ENCODE assay signal across 1 cellular context in genomic region chr20:47174844-47175243, GRCh38.
TF ChIP-seq lines count a peak whose summit lies in the region.

No MANE protein-coding gene starts in this region.

TF ChIP-seq in HepG2, 621 proteins besides CTCF, POLR2A, EP300 and RAD21 (continued from another document and continues in another):
- TF ChIP-seq ZNF687 (CRISPR knock-in tag; IDR thresholded peaks at IDR 0.05) (peak; percentile 34), ZBTB44 (CRISPR knock-in tag; IDR thresholded peaks at IDR 0.05) (no peak), DNMT1 (CRISPR knock-in tag; IDR thresholded peaks at IDR 0.05) (0 out of 2 replicates have a peak, but pooled peaks have one; percentile 26), ONECUT2 (CRISPR knock-in tag; IDR thresholded peaks at IDR 0.05) (no peak), ATRX (CRISPR knock-in tag; IDR thresholded peaks at IDR 0.05; ENCODE audit: borderline replicate concordance) (no peak), GZF1 (CRISPR knock-in tag; IDR thresholded peaks at IDR 0.05) (no peak), ZNF576 (CRISPR knock-in tag; IDR thresholded peaks at IDR 0.05) (0 out of 2 replicates have a peak, but pooled peaks have one; percentile 16), ZFP82 (CRISPR knock-in tag; IDR thresholded peaks at IDR 0.05; ENCODE audit: borderline replicate concordance) (no peak), ZNF329 (CRISPR knock-in tag; IDR thresholded peaks at IDR 0.05; ENCODE audit: low read depth) (no peak), ZNF296 (CRISPR knock-in tag; conservative IDR thresholded peaks at IDR 0.05) (0 out of 2 replicates have a peak, but pooled peaks have one; percentile 10), REST (IDR thresholded peaks at IDR 0.05; ENCODE audit: borderline replicate concordance in 1 of 2, low read depth in 1 of 2, low read length in 2 of 2) (no peak), RNF2 (conservative IDR thresholded peaks at IDR 0.05; ENCODE audit: low read depth) (no peak), JDP2 (CRISPR knock-in tag; IDR thresholded peaks at IDR 0.05; ENCODE audit: borderline replicate concordance) (no peak), GATA4 (IDR thresholded peaks at IDR 0.05; ENCODE audit: borderline replicate concordance, low read depth) (no peak), ZNF768 (CRISPR knock-in tag; IDR thresholded peaks at IDR 0.05) (no peak; the same call in 1 of the 2 replicates), ZNF136 (CRISPR knock-in tag; IDR thresholded peaks at IDR 0.05; ENCODE audit: low read depth) (no peak), ZNF761 (CRISPR knock-in tag; conservative IDR thresholded peaks at IDR 0.05) (no peak), MXD3 (CRISPR knock-in tag; IDR thresholded peaks at IDR 0.05) (no peak), CCAR2 (optimal IDR thresholded peaks at IDR 0.05; ENCODE audit: low read depth, low read length) (no peak), ZMAT3 (CRISPR knock-in tag; conservative IDR thresholded peaks at IDR 0.05) (no peak), MTA1 (CRISPR knock-in tag; IDR thresholded peaks at IDR 0.05; ENCODE audit: borderline replicate concordance) (0 out of 2 replicates have a peak, but pooled peaks have one; percentile 20), ZBTB34 (CRISPR knock-in tag; IDR thresholded peaks at IDR 0.05) (no peak), CREB3 (CRISPR knock-in tag; IDR thresholded peaks at IDR 0.05) (no peak), ZNF33B (CRISPR knock-in tag; IDR thresholded peaks at IDR 0.05) (no peak), IRF2 (CRISPR knock-in tag; IDR thresholded peaks at IDR 0.05) (no peak), PHF5A (CRISPR knock-in tag; IDR thresholded peaks at IDR 0.05; ENCODE audit: low read depth, unreplicated experiment) (no peak), ZNF17 (CRISPR knock-in tag; IDR thresholded peaks at IDR 0.05) (no peak), ATF3 (CRISPR knock-in tag; IDR thresholded peaks at IDR 0.05) (no peak), NFE2L2 (IDR thresholded peaks at IDR 0.05; ENCODE audit: low read length) (no peak), BATF2 (CRISPR knock-in tag; IDR thresholded peaks at IDR 0.05) (no peak), PLSCR1 (CRISPR knock-in tag; IDR thresholded peaks at IDR 0.05; ENCODE audit: borderline replicate concordance) (no peak), TARDBP (CRISPR knock-in tag; IDR thresholded peaks at IDR 0.05) (no peak), JUN (CRISPR knock-in tag; IDR thresholded peaks at IDR 0.05) (no peak), ZNF30 (CRISPR knock-in tag; IDR thresholded peaks at IDR 0.05) (no peak), GABPA (IDR thresholded peaks at IDR 0.05; ENCODE audit: low read depth, low read length) (no peak), GABPA (CRISPR knock-in tag; IDR thresholded peaks at IDR 0.05; ENCODE audit: low read depth) (no peak), CBX2 (IDR thresholded peaks at IDR 0.05; ENCODE audit: low read depth, low read length) (no peak), CBX2 (CRISPR knock-in tag; IDR thresholded peaks at IDR 0.05; ENCODE audit: low read depth) (no peak), ZSCAN20 (CRISPR knock-in tag; IDR thresholded peaks at IDR 0.05; ENCODE audit: borderline replicate concordance) (no peak), DDIT3 (CRISPR knock-in tag; IDR thresholded peaks at IDR 0.05) (no peak), ZNF282 (IDR thresholded peaks at IDR 0.05; ENCODE audit: partially characterized antibody) (no peak), NR1H2 (CRISPR knock-in tag; IDR thresholded peaks at IDR 0.05; ENCODE audit: borderline replicate concordance, low read depth) (no peak), PTBP1 (IDR thresholded peaks at IDR 0.05; ENCODE audit: low read depth, low read length, poor library complexity, severe bottlenecking) (no peak), HNRNPLL (IDR thresholded peaks at IDR 0.05; ENCODE audit: low read depth, low read length, poor library complexity, severe bottlenecking) (no peak), MLXIP (CRISPR knock-in tag; IDR thresholded peaks at IDR 0.05; ENCODE audit: borderline replicate concordance) (no peak), HNF4G (IDR thresholded peaks at IDR 0.05; ENCODE audit: borderline replicate concordance, low read depth, low read length) (0 out of 2 replicates have a peak, but pooled peaks have one; percentile 23), HNF4G (CRISPR knock-in tag; IDR thresholded peaks at IDR 0.05; ENCODE audit: borderline replicate concordance, low read depth) (no peak), BCL6 (CRISPR knock-in tag; IDR thresholded peaks at IDR 0.05) (no peak), ZNF740 (CRISPR knock-in tag; IDR thresholded peaks at IDR 0.05) (no peak)
